In the genomic region with DNA sequence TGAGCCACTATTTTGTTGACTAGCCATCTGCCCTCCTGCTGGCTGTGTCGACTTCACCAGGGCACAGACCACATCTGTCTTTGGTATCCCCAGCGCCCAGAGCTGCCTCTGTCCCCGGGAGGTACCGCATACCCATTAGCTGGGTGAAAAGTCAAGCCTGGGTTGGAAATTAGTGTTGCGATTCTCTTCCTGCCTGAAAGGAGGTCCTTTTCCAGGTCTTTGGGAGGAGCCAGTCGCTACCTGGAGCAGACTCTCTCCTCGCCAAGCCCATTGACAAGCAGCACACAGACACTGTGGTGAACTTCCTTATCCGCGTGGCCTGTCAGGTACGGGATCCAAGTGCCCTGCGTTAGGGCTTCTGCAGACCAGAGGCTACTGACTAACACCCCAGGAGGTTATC, we compare ENCODE assay signal across 32 cellular contexts.
"Had no signal": no experiment of that assay in that cellular context is flagged by ENCODE, and none has a peak within 500 bp of the region (broad histone marks: within the 10 kb centered on the region; RNA-seq: fewer than 3 reads in every experiment).

No MANE protein-coding gene starts in this region.

- H3K27me3 ChIP-seq: esophagus squamous epithelium, heart right ventricle, right atrium auricular region, stomach, tibial nerve, upper lobe of right lung, uterus had no signal

- H3K4me2 ChIP-seq: smooth muscle cell had no signal

- ATAC-seq: left colon; lower lobe of right lung; mucosa of descending colon; sciatic nerve; stimulated activated effector memory CD8-positive, alpha-beta T cell treated with anti-CD3 and anti-CD28 coated beads, Interleukin-12 subunit alpha, Interleukin-12 subunit beta, amount 100 ng/mL, for 72 hours; upper lobe of right lung had no signal

- DNase-seq: cerebellar nuclear complex; effector CD8-positive, alpha-beta T cell; erythroblast; esophagus squamous epithelium; foreskin melanocyte; glutamatergic neuron; heart right ventricle; immature natural killer cell; islet precursor cell; kidney glomerular epithelial cell; left colon; left ventricle myocardium superior; lower lobe of right lung; mucosa of descending colon; naive B cell; stimulated activated CD4-positive, alpha-beta T cell treated with anti-CD3 and anti-CD28 coated beads, Interleukin-12 subunit alpha, Interleukin-12 subunit beta, amount 100 ng/mL, for 4 hours; stimulated activated CD4-positive, alpha-beta T cell treated with anti-CD3 and anti-CD28 coated beads, Interleukin-2, amount 100 ng/mL, for 24 hours; stimulated activated CD4-positive, alpha-beta T cell treated with anti-CD3 and anti-CD28 coated beads, Interleukin-4, amount 100 ng/mL, for 24 hours; stimulated activated naive CD4-positive, alpha-beta T cell treated with Interleukin-2 at 50 U/mL for 16 hours; stomach; upper lobe of right lung; uterus had no signal

- H3K4me3 ChIP-seq: esophagus squamous epithelium, heart right ventricle, lower lobe of right lung, mucosa of descending colon, prostate gland, right atrium auricular region, smooth muscle cell, stomach, thoracic aorta, tibial nerve, upper lobe of right lung, uterus had no signal

- H3K9me3 ChIP-seq: esophagus squamous epithelium, heart right ventricle, lower lobe of right lung, mucosa of descending colon, prostate gland, right atrium auricular region, stomach, thoracic aorta, tibial nerve, upper lobe of right lung, uterus had no signal

- H3K9me3 Mint-ChIP-seq: immature natural killer cell; mesothelial cell of epicardium; naive B cell; natural killer cell treated with Interleukin-12 subunit alpha and Interleukin-12 subunit beta and Interleukin-15 and Interleukin-18, amount 100 ng/mL, for 72 hours; neural crest cell; stimulated activated effector memory CD8-positive, alpha-beta T cell treated with anti-CD3 and anti-CD28 coated beads, Interleukin-12 subunit alpha, Interleukin-12 subunit beta, amount 100 ng/mL, for 72 hours had no signal

- H3K27me3 Mint-ChIP-seq: naive B cell; natural killer cell treated with Interleukin-12 subunit alpha and Interleukin-12 subunit beta and Interleukin-15 and Interleukin-18, amount 100 ng/mL, for 72 hours had no signal

- H3K4me1 Mint-ChIP-seq: immature natural killer cell, mesothelial cell of epicardium, neural crest cell had no signal

- H3K27ac Mint-ChIP-seq: mesothelial cell of epicardium; natural killer cell treated with Interleukin-12 subunit alpha and Interleukin-12 subunit beta and Interleukin-15 and Interleukin-18, amount 100 ng/mL, for 72 hours; stimulated activated effector memory CD8-positive, alpha-beta T cell treated with anti-CD3 and anti-CD28 coated beads, Interleukin-12 subunit alpha, Interleukin-12 subunit beta, amount 100 ng/mL, for 72 hours had no signal

- H3K4me1 ChIP-seq: esophagus squamous epithelium, lower lobe of right lung, prostate gland, stomach, tibial nerve, upper lobe of right lung, uterus had no signal

- H3K36me3 ChIP-seq: uterus had no signal

- H3K27ac ChIP-seq: esophagus squamous epithelium, lower lobe of right lung, prostate gland, stomach, thoracic aorta, tibial nerve, upper lobe of right lung, uterus had no signal

- H3K4me3 Mint-ChIP-seq: immature natural killer cell; mesothelial cell of epicardium; naive B cell; natural killer cell treated with Interleukin-12 subunit alpha and Interleukin-12 subunit beta and Interleukin-15 and Interleukin-18, amount 100 ng/mL, for 72 hours; neural crest cell; stimulated activated effector memory CD8-positive, alpha-beta T cell treated with anti-CD3 and anti-CD28 coated beads, Interleukin-12 subunit alpha, Interleukin-12 subunit beta, amount 100 ng/mL, for 72 hours had no signal
